ENCODE assay signal across 8 cellular contexts in the genomic region with DNA sequence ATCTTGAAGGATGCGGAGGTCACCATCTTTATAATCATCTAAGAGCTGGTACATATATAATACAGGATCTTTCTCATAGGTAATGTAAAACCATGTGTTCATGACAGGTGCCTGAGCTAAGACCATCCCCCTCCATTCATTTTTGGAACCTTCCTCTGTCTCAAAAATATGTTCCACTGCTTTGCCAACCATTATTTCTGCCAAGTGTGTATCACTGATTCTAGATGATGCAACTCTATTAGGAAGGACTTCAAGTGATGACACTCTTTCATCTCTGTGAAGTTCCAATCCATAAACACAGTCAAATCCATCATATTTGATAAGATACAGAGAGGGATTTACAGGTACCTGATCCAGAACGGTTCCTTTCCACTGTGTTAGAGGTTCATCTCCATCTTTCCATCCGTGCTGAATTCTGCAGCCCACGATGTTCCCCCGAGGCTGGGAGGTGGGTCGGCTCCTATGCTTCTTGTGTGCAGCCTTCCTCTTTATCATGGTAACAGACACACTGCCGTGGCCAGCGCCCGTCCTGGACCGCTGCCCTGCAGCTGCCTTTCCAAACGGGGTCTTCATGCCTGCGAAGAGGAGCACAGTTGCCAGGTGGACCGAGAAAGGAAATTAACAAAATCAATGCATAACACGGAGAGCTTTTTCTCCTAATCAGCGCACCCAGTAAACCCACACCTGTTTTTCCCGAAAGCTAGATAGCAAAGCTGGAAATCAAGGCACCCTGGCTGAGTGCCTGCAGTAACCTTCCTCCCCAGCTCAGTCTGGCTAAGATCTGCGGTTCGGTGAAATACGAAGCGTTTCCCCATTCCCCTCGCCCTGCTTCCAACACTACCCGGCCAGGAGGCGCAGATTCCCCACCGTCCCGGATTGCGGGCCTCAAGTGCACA. TPM values are rescaled to one million over a fixed set of nuclear protein-coding genes. Genes with fewer than 3 reads are reported as not detected.
DNase-seq lines count a peak whose midpoint lies in the region; ATAC-seq, FAIRE-seq and TF ChIP-seq lines count a peak whose summit lies in the region.

No MANE protein-coding gene starts in this region.

- H3K36me3 ChIP-seq in trophoblast cell (ENCODE audit: control insufficient read depth in 1 of 2, insufficient read depth in 2 of 2, low read length in 2 of 2) (peaks cover 2 to 5% of the 10 kb centered on the region in 2 experiments), Karpas-422 (ENCODE audit: insufficient read depth, low read length) (no peaks in the 10 kb centered on the region)

- H3K18ac ChIP-seq in trophoblast cell (ENCODE audit: low read length): peak overlapping the region; percentile 92

- H3K36me3 Mint-ChIP-seq in T-helper 17 cell (ENCODE audit: low read depth): peaks cover 2% of the 10 kb centered on the region

- peaks cover 6% of the 10 kb centered on the region for H3K79me2 ChIP-seq in trophoblast cell (ENCODE audit: control insufficient read depth, insufficient read depth, low read length, poor library complexity)
- no peaks in the 10 kb centered on the region for H3K79me2 ChIP-seq in Karpas-422 (ENCODE audit: low read length)

- peak overlapping the region; percentile 78 for H3K4ac ChIP-seq in trophoblast cell (ENCODE audit: low read depth, low read length)

- WGBS in trophoblast cell (ENCODE audit: extremely low coverage, insufficient coverage, insufficient read length): no CpG with 5 or more reads among the region's 26 CpGs

- no peaks in the 10 kb centered on the region for H3K27me3 Mint-ChIP-seq in T-helper 17 cell

- peak overlapping the region; percentile 96 for H3K4me3 Mint-ChIP-seq in T-helper 17 cell

- peak overlapping the region; percentile 84 for H4K91ac ChIP-seq in trophoblast cell (ENCODE audit: low read depth, low read length)

- H2BK120ac ChIP-seq in trophoblast cell (ENCODE audit: insufficient read depth, low read length, poor library complexity): peak overlapping the region; percentile 63

- peaks cover 4% of the 10 kb centered on the region for H3K79me1 ChIP-seq in trophoblast cell (ENCODE audit: low read length)

- H2BK12ac ChIP-seq in trophoblast cell (ENCODE audit: low read length): no peak overlapping the region

- TF ChIP-seq POLR2A in H54 (IDR thresholded peaks at IDR 0.05; ENCODE audit: low read depth, low read length): no peak

- H3K4me3 ChIP-seq in trophoblast cell (ENCODE audit: low read depth, low read length) (peak overlapping the region; percentile 84), Karpas-422 (ENCODE audit: low read length) (no peak overlapping the region)

- H3K27ac ChIP-seq in trophoblast cell (ENCODE audit: low read depth, low read length) (peak overlapping the region; percentile 63), Karpas-422 (ENCODE audit: low read length) (no peak overlapping the region)

- peaks cover 20% of the 10 kb centered on the region for H3K4me1 Mint-ChIP-seq in T-helper 17 cell

- peak overlapping the region; percentile 72 for H3K14ac ChIP-seq in trophoblast cell (ENCODE audit: low read length)

- in situ Hi-C loops in GM13977 (cut with MboI; ENCODE audit: low pct_unique_long_range_greater_than_20kb, low sequenced_read_pairs, unreplicated experiment): no loop called here

- peak overlapping the region; percentile 85 for H3K9ac ChIP-seq in trophoblast cell (ENCODE audit: low read length)
- no peak overlapping the region for H3K9ac ChIP-seq in Karpas-422 (ENCODE audit: low read length)

- H4K20me1 ChIP-seq in Karpas-422 (ENCODE audit: insufficient read depth, low read depth, low read length): no peaks in the 10 kb centered on the region

- FAIRE-seq in H54 (lab: Jason Lieb, UNC): no peak

- H4K12ac ChIP-seq in trophoblast cell (ENCODE audit: low read depth, low read length): peak overlapping the region; percentile 92

- H3K4me1 ChIP-seq in trophoblast cell (ENCODE audit: control insufficient read depth in 1 of 2, insufficient read depth in 2 of 2, low read length in 2 of 2): peaks cover 2 to 3% of the 10 kb centered on the region in 2 experiments
- no peaks in the 10 kb centered on the region for H3K4me1 ChIP-seq in Karpas-422 (ENCODE audit: low read length)

- DNase-seq in NCI-H748 (lab: John Stamatoyannopoulos, UW; ENCODE audit: unreplicated experiment): peak; percentile 70
- DNase-seq in NCI-H748 treated with DMSO at 0.1 percent for 48 hours (lab: John Stamatoyannopoulos, UW): no peak
- DNase-seq in T-helper 17 cell: no peak
- peak; percentile 1 for DNase-seq in foreskin melanocyte
- DNase-seq in trophoblast cell: no peak
- DNase-seq in GM13977 (ENCODE audit: low spot score): no peak
- DNase-seq in Karpas-422: no peak
- DNase-seq in H54 (ENCODE audit: insufficient read length, low spot score): no peak

- H3K27me3 ChIP-seq in trophoblast cell (ENCODE audit: insufficient read depth, low read length) (no peaks in the 10 kb centered on the region), Karpas-422 (ENCODE audit: low read length) (no peaks in the 10 kb centered on the region)

- ATAC-seq in T-helper 17 cell: peak; percentile 37

- H4K8ac ChIP-seq in trophoblast cell (ENCODE audit: low read depth, low read length): peak overlapping the region; percentile 83

- no peak overlapping the region for H2AK5ac ChIP-seq in trophoblast cell (ENCODE audit: low read length)

- H2BK5ac ChIP-seq in trophoblast cell (ENCODE audit: low read depth, low read length, poor library complexity): peak overlapping the region; percentile 14

- H2AFZ ChIP-seq in trophoblast cell (ENCODE audit: insufficient read depth, low read length, poor library complexity): peak overlapping the region; percentile 84
- no peak overlapping the region for H2AFZ ChIP-seq in Karpas-422 (ENCODE audit: low read length)

- H3K9me2 ChIP-seq in Karpas-422 (replicated peaks; ENCODE audit: insufficient read depth, low read length): no peaks in the 10 kb centered on the region

- TF ChIP-seq CTCF in GM13977 (IDR thresholded peaks at IDR 0.05; ENCODE audit: extremely low read depth, insufficient read depth, missing control alignments): no peak

- no peak overlapping the region for H3K23ac ChIP-seq in trophoblast cell (ENCODE audit: low read length)

- no peaks in the 10 kb centered on the region for H3K9me3 ChIP-seq in T-helper 17 cell (ENCODE audit: control insufficient read depth, low read length, poor library complexity, severe bottlenecking)
- no peaks in the 10 kb centered on the region for H3K9me3 ChIP-seq in trophoblast cell (ENCODE audit: insufficient read depth, low read depth, low read length)
- no peaks in the 10 kb centered on the region for H3K9me3 ChIP-seq in Karpas-422 (ENCODE audit: low read length)

- H3K27ac Mint-ChIP-seq in T-helper 17 cell: peak overlapping the region; percentile 87

- H3K4me2 ChIP-seq in trophoblast cell (ENCODE audit: low read length) (peak overlapping the region; percentile 87), Karpas-422 (ENCODE audit: low read depth, low read length, poor library complexity, severe bottlenecking) (no peak overlapping the region)

RNA-seq across cellular contexts. Expression of a gene that starts 0.7 kb away (rescaled TPM):
- 10 to 100 TPM in 1 of 2 donors, 1 to 10 TPM in 1; 9.7 to 10.3 TPM for total RNA-seq in T-helper 17 cell
- 3.5 TPM in 2 replicates for polyA plus RNA-seq in trophoblast cell (2013)
- not detected in 2 replicates for total RNA-seq in Karpas-422 (2014; rRNA removed; shearing (Covaris generic); ENCODE audit: low replicate concordance)

Comparison
In these comparisons a context has a peak if more than half of its experiments do, and no peak if none do; other contexts are left out.
1. DNase-seq: peak in NCI-H748 (single experiment) and foreskin melanocyte (single experiment); none in NCI-H748 treated with DMSO at 0.1 percent for 48 hours (single experiment), T-helper 17 cell (0 of 3), trophoblast cell (0 of 2), GM13977 (single experiment), Karpas-422 (single experiment) and H54 (single experiment).
2. RNA of a gene that starts 0.7 kb away (total RNA-seq): 9.7 to 10.3 TPM in T-helper 17 cell; not detected in Karpas-422; every median in the first group is over 10 times any median in the second.